In genomic region chr21:37338671-37339526, GRCh38 we compare ENCODE assay signal across 8 cellular contexts. TPM values are rescaled to one million over a fixed set of nuclear protein-coding genes. Genes with fewer than 3 reads are reported as not detected.
A peak's percentile ranks its signal among the peaks of the same experiment; 100 is the strongest.
DNase-seq lines count a peak whose midpoint lies in the region; ATAC-seq and TF ChIP-seq lines count a peak whose summit lies in the region.
"Had no signal": no experiment of that assay in that cellular context is flagged by ENCODE, and none has a peak within 500 bp of the region (broad histone marks: within the 10 kb centered on the region; RNA-seq: fewer than 3 reads in every experiment).

No MANE protein-coding gene starts in this region.

- DNase-seq in T1000 (lab: John Stamatoyannopoulos, UW) (peak; percentile 75), left ventricle myocardium inferior (peak; percentile 42), smooth muscle cell (lab: John Stamatoyannopoulos, UW; ENCODE audit: unreplicated experiment) (peak; percentile 17), NCI-H1436 treated with DMSO at 0.1 percent for 48 hours (lab: John Stamatoyannopoulos, UW) (no peak)
- DNase-seq: stimulated activated CD4-positive, alpha-beta T cell treated with anti-CD3 and anti-CD28 coated beads, Interleukin-15, amount 100 ng/mL, for 24 hours had no signal

- peaks cover 30% of the 10 kb centered on the region for H3F3A ChIP-seq in smooth muscle cell (ENCODE audit: low read depth)

- H4K20me1 ChIP-seq in smooth muscle cell (ENCODE audit: low read depth): no peaks in the 10 kb centered on the region

- no peak for ATAC-seq in HG02938 (IDR thresholded peaks at IDR 0.05; ENCODE audit: unreplicated experiment)
- no peak for ATAC-seq in GM19395 (IDR thresholded peaks at IDR 0.05; ENCODE audit: unreplicated experiment)

- peak overlapping the region; percentile 91 for H3K9ac ChIP-seq in smooth muscle cell (ENCODE audit: low read depth)

- CTCF ChIA-PET in HEK293 (lab: Yijun Ruan, JAX): interaction anchor here (0.5 to 0.7 kb wide), 3 partner anchors 32 to 381 kb away, joined by 3 to 5 read pairs (median 4); no protein-coding TSS in a partner anchor

- H3K4me1 ChIP-seq in HEK293 (ENCODE audit: control insufficient read depth, insufficient read depth, low read length) (no peaks in the 10 kb centered on the region; the same call in 1 of the 2 replicates), left ventricle myocardium inferior (peaks cover 29% of the 10 kb centered on the region), smooth muscle cell (ENCODE audit: low read depth) (peaks cover 26% of the 10 kb centered on the region)

- POLR2A ChIA-PET in HEK293 (lab: Yijun Ruan, JAX): interaction anchor here (1.0 to 1.4 kb wide), 3 partner anchors 27 to 225 kb away, joined by 4 to 10 read pairs (median 7); partner anchors contain the start of genes DYRK1A and VPS26C

- no peak for TF ChIP-seq CTCF in HEK293 (tag by site-specific recombination; IDR thresholded peaks at IDR 0.05)
- TF ChIP-seq CTCF in left ventricle myocardium inferior (IDR thresholded peaks at IDR 0.05; ENCODE audit: borderline replicate concordance): no peak
- no peak for TF ChIP-seq CTCF in smooth muscle cell (IDR thresholded peaks at IDR 0.05; ENCODE audit: borderline replicate concordance, insufficient read depth, poor library complexity, severe bottlenecking)

- H3K9me3 ChIP-seq in HEK293 (ENCODE audit: control insufficient read depth, insufficient read depth, low read depth, low read length) (no peaks in the 10 kb centered on the region), left ventricle myocardium inferior (replicated peaks) (no peaks in the 10 kb centered on the region), smooth muscle cell (replicated peaks; ENCODE audit: low read depth) (no peaks in the 10 kb centered on the region)

- 2% methylated on average over 11 of the region's 11 CpGs for WGBS in smooth muscle cell (ENCODE audit: low lambda C conversion rate)

- H3K27ac ChIP-seq in HEK293 (ENCODE audit: extremely low read depth, low read depth, low read length) (no peak overlapping the region), left ventricle myocardium inferior (replicated peaks) (peak overlapping the region; percentile 80), smooth muscle cell (ENCODE audit: low read depth) (peak overlapping the region; percentile 96)

- intact Hi-C loops in left ventricle myocardium inferior (cut with micrococcal nuclease): no loop called here

- H3K36me3 ChIP-seq in HEK293 (ENCODE audit: control insufficient read depth in 2 of 2, insufficient read depth in 1 of 2, low read length in 2 of 2) (no peaks in the 10 kb centered on the region), left ventricle myocardium inferior (no peaks in the 10 kb centered on the region), smooth muscle cell (ENCODE audit: low read depth) (no peaks in the 10 kb centered on the region)

- no peaks in the 10 kb centered on the region for H3K79me2 ChIP-seq in smooth muscle cell (ENCODE audit: low read depth)

- H3K4me3 ChIP-seq in HEK293 (ENCODE audit: low read depth, low read length) (peak overlapping the region; percentile 4; the same call in 1 of the 2 replicates), left ventricle myocardium inferior (peak overlapping the region; percentile 12), smooth muscle cell (peak overlapping the region; percentile 34)

- no peak overlapping the region for H2AFZ ChIP-seq in smooth muscle cell (ENCODE audit: low read depth)

- H3K4me2 ChIP-seq in smooth muscle cell: peak overlapping the region; percentile 80

- H3K27me3 ChIP-seq in left ventricle myocardium inferior (ENCODE audit: low read depth) (no peaks in the 10 kb centered on the region), smooth muscle cell (ENCODE audit: low read depth) (no peaks in the 10 kb centered on the region)

TF ChIP-seq in HEK293, 187 proteins besides CTCF, POLR2A, EP300 and RAD21 (continues in another document):
- TF ChIP-seq SETDB1 (IDR thresholded peaks at IDR 0.05; ENCODE audit: insufficient read length, low read length): peak; percentile 26
- no peak for TF ChIP-seq ZNF621 (tag by site-specific recombination; IDR thresholded peaks at IDR 0.05)
- peak; percentile 86; the same call in 1 of the 2 replicates for TF ChIP-seq TRIM28 (IDR thresholded peaks at IDR 0.05; ENCODE audit: borderline replicate concordance, low read length)
- peak; percentile 82 for TF ChIP-seq ZFHX2 (tag by site-specific recombination; conservative IDR thresholded peaks at IDR 0.05)
- TF ChIP-seq FEZF1 (tag by site-specific recombination; IDR thresholded peaks at IDR 0.05): peak; percentile 95
- TF ChIP-seq INSM2 (tag by site-specific recombination; IDR thresholded peaks at IDR 0.05): 0 out of 2 replicates have a peak, but pooled peaks have one; percentile 48
- TF ChIP-seq TSHZ1 (tag by site-specific recombination; IDR thresholded peaks at IDR 0.05; ENCODE audit: borderline replicate concordance): peak; percentile 50; the same call in 1 of the 2 replicates
- TF ChIP-seq PRDM4 (tag by site-specific recombination; IDR thresholded peaks at IDR 0.05): peak; percentile 75
- peak; percentile 58; the same call in 1 of the 2 replicates for TF ChIP-seq RBAK (tag by site-specific recombination; IDR thresholded peaks at IDR 0.05)
- no peak for TF ChIP-seq ZNF776 (tag by site-specific recombination; IDR thresholded peaks at IDR 0.05; ENCODE audit: borderline replicate concordance)
- no peak for TF ChIP-seq ZNF707 (tag by site-specific recombination; IDR thresholded peaks at IDR 0.05)
- peak; percentile 75 for TF ChIP-seq ZNF324 (tag by site-specific recombination; IDR thresholded peaks at IDR 0.05)
- TF ChIP-seq ZNF561 (tag by site-specific recombination; IDR thresholded peaks at IDR 0.05; ENCODE audit: borderline replicate concordance): peak; percentile 30; the same call in 1 of the 2 replicates
- 0 out of 2 replicates have a peak, but pooled peaks have one; percentile 58 for TF ChIP-seq ZNF624 (tag by site-specific recombination; IDR thresholded peaks at IDR 0.05)
- no peak for TF ChIP-seq ZNF341 (tag by site-specific recombination; IDR thresholded peaks at IDR 0.05; ENCODE audit: low read depth)
- peak; percentile 51 for TF ChIP-seq ZFP37 (tag by site-specific recombination; IDR thresholded peaks at IDR 0.05)

RNA-seq across cellular contexts. Expression of gene DYRK1A, which starts 27.7 kb away (rescaled TPM):
- total RNA-seq in left ventricle myocardium inferior (64.6 TPM), smooth muscle cell (54.9 and 61.7 TPM in 2 replicates)
- 2.4 and 3.5 TPM in 2 replicates for polyA plus RNA-seq in smooth muscle cell
